7 cellular contexts compared by ENCODE assay signal in genomic region chr16:29113446-29113845, GRCh38.
DNase-seq lines count a peak whose midpoint lies in the region; ATAC-seq and TF ChIP-seq lines count a peak whose summit lies in the region.
"Not testable (repeated sequence)": the region's sequence is repeated elsewhere in the genome, so short reads cannot be mapped to it uniquely, and the experiment has no call there.

No MANE protein-coding gene starts in this region.

- H3K4me1 Mint-ChIP-seq in CD8-positive, alpha-beta T cell (ENCODE audit: low read depth) = peaks cover 45% of the 10 kb centered on the region
- H3K4me1 Mint-ChIP-seq in T-helper 2 cell treated with Interferon-gamma antibody and Interleukin-4, amounts not matched to agents 5 μg/mL and 100 μg/mL, for 36 hours (ENCODE audit: low read depth) = peaks cover 36% of the 10 kb centered on the region
- H3K4me1 Mint-ChIP-seq in activated CD8-positive, alpha-beta T cell treated with anti-CD3 and anti-CD28 coated beads, Interleukin-2, amount 10 ng/mL, durations not matched to agents 7 days and 5 days (ENCODE audit: low read depth) = peaks cover 56% of the 10 kb centered on the region
- H3K4me1 Mint-ChIP-seq in activated naive CD8-positive, alpha-beta T cell (ENCODE audit: low read depth) = peaks cover 33% of the 10 kb centered on the region
- H3K4me1 Mint-ChIP-seq in effector memory CD8-positive, alpha-beta T cell (ENCODE audit: low read depth in 2 of 2) = peaks cover 46 to 53% of the 10 kb centered on the region in 2 donors
- H3K4me1 Mint-ChIP-seq in naive thymus-derived CD8-positive, alpha-beta T cell = peaks cover 10 to 76% (median 26%) of the 10 kb centered on the region in 4 donors

- H3K27me3 Mint-ChIP-seq in CD8-positive, alpha-beta T cell (ENCODE audit: low read depth); T-helper 2 cell treated with Interferon-gamma antibody and Interleukin-4, amounts not matched to agents 5 μg/mL and 100 μg/mL, for 36 hours (ENCODE audit: low read depth); activated CD8-positive, alpha-beta T cell treated with anti-CD3 and anti-CD28 coated beads, Interleukin-2, amount 10 ng/mL, durations not matched to agents 7 days and 5 days (ENCODE audit: low read depth); activated naive CD8-positive, alpha-beta T cell; effector memory CD8-positive, alpha-beta T cell; naive thymus-derived CD8-positive, alpha-beta T cell: not testable (repeated sequence)

- H3K9me3 ChIP-seq in CD8-positive, alpha-beta T cell (ENCODE audit: low read length) = not testable (repeated sequence)

- intact Hi-C loops in CD8-positive, alpha-beta T cell (cut with DNase I, micrococcal nuclease) = not testable (repeated sequence)

- CTCF ChIA-PET in CD8-positive, alpha-beta T cell (lab: Charles Lee); activated CD8-positive, alpha-beta T cell treated with anti-CD3 and anti-CD28 coated beads, Interleukin-2, amount 10 ng/mL, durations not matched to agents 7 days and 5 days (lab: Charles Lee): not testable (repeated sequence)

- H3K36me3 ChIP-seq in CD8-positive, alpha-beta T cell (ENCODE audit: insufficient read depth, low read length) = not testable (repeated sequence)

- H3K4me3 Mint-ChIP-seq in CD8-positive, alpha-beta T cell; T-helper 2 cell treated with Interferon-gamma antibody and Interleukin-4, amounts not matched to agents 5 μg/mL and 100 μg/mL, for 36 hours; activated CD8-positive, alpha-beta T cell treated with anti-CD3 and anti-CD28 coated beads, Interleukin-2, amount 10 ng/mL, durations not matched to agents 7 days and 5 days; activated naive CD8-positive, alpha-beta T cell: not testable (repeated sequence)
- peak overlapping the region; percentile 27 to 48 for H3K4me3 Mint-ChIP-seq in effector memory CD8-positive, alpha-beta T cell
- H3K4me3 Mint-ChIP-seq in naive thymus-derived CD8-positive, alpha-beta T cell = peak overlapping the region in 1 of 10 donors; percentile 56

- H3K4me1 ChIP-seq in CD8-positive, alpha-beta T cell (ENCODE audit: insufficient read depth, low read length) = peaks cover 31% of the 10 kb centered on the region

- not testable (repeated sequence) for ATAC-seq in CD8-positive, alpha-beta T cell; activated CD8-positive, alpha-beta T cell treated with anti-CD3 and anti-CD28 coated beads, Interleukin-2, amount 10 ng/mL, durations not matched to agents 7 days and 5 days; effector memory CD8-positive, alpha-beta T cell (replicated peaks)
- ATAC-seq in naive thymus-derived CD8-positive, alpha-beta T cell = peak in 1 of 2 donors; percentile 21
- ATAC-seq in stimulated activated naive CD8-positive, alpha-beta T cell treated with anti-CD3 and anti-CD28 coated beads, Interleukin-15, Interleukin-2, amounts not matched to agents 100 U/mL and 50 U/mL, for 24 hours = peak; percentile 44

- POLR2A ChIA-PET in CD8-positive, alpha-beta T cell (lab: Charles Lee); activated CD8-positive, alpha-beta T cell treated with anti-CD3 and anti-CD28 coated beads, Interleukin-2, amount 10 ng/mL, durations not matched to agents 7 days and 5 days (lab: Charles Lee); naive thymus-derived CD8-positive, alpha-beta T cell (lab: Charles Lee): not testable (repeated sequence)

- not testable (repeated sequence) for H3K27ac ChIP-seq in CD8-positive, alpha-beta T cell (ENCODE audit: low read depth, low read length)

- H3K27me3 ChIP-seq in CD8-positive, alpha-beta T cell (ENCODE audit: insufficient read depth, low read length) = not testable (repeated sequence)

- DNase-seq in CD8-positive, alpha-beta T cell; T-helper 2 cell treated with Interferon-gamma antibody and Interleukin-4, amounts not matched to agents 5 μg/mL and 100 μg/mL, for 36 hours (ENCODE audit: low spot score); effector memory CD8-positive, alpha-beta T cell; naive thymus-derived CD8-positive, alpha-beta T cell; stimulated activated naive CD8-positive, alpha-beta T cell treated with anti-CD3 and anti-CD28 coated beads, Interleukin-15, Interleukin-2, amounts not matched to agents 100 U/mL and 50 U/mL, for 24 hours: not testable (repeated sequence)
- peak; percentile 35 for DNase-seq in activated CD8-positive, alpha-beta T cell treated with anti-CD3 and anti-CD28 coated beads, Interleukin-2, amount 10 ng/mL, durations not matched to agents 7 days and 5 days

- TF ChIP-seq CTCF in CD8-positive, alpha-beta T cell (IDR thresholded peaks at IDR 0.05) = not testable (repeated sequence)

- H3K4me3 ChIP-seq in CD8-positive, alpha-beta T cell (ENCODE audit: low read depth, low read length) = not testable (repeated sequence)

- H3K36me3 Mint-ChIP-seq in CD8-positive, alpha-beta T cell = peaks cover 54% of the 10 kb centered on the region
- H3K36me3 Mint-ChIP-seq in T-helper 2 cell treated with Interferon-gamma antibody and Interleukin-4, amounts not matched to agents 5 μg/mL and 100 μg/mL, for 36 hours (ENCODE audit: low read depth) = peaks cover 48% of the 10 kb centered on the region
- peaks cover 26% of the 10 kb centered on the region for H3K36me3 Mint-ChIP-seq in activated CD8-positive, alpha-beta T cell treated with anti-CD3 and anti-CD28 coated beads, Interleukin-2, amount 10 ng/mL, durations not matched to agents 7 days and 5 days (ENCODE audit: low read depth)
- not testable (repeated sequence) for H3K36me3 Mint-ChIP-seq in activated naive CD8-positive, alpha-beta T cell
- peaks cover 16% of the 10 kb centered on the region for H3K36me3 Mint-ChIP-seq in effector memory CD8-positive, alpha-beta T cell (ENCODE audit: insufficient read depth)
- H3K36me3 Mint-ChIP-seq in naive thymus-derived CD8-positive, alpha-beta T cell = peaks cover 0 to 55% (median 12%) of the 10 kb centered on the region in 3 donors

- H3K27ac Mint-ChIP-seq in CD8-positive, alpha-beta T cell = peak overlapping the region; percentile 77
- peak overlapping the region; percentile 76 for H3K27ac Mint-ChIP-seq in T-helper 2 cell treated with Interferon-gamma antibody and Interleukin-4, amounts not matched to agents 5 μg/mL and 100 μg/mL, for 36 hours
- peak overlapping the region; percentile 70 for H3K27ac Mint-ChIP-seq in activated CD8-positive, alpha-beta T cell treated with anti-CD3 and anti-CD28 coated beads, Interleukin-2, amount 10 ng/mL, durations not matched to agents 7 days and 5 days
- H3K27ac Mint-ChIP-seq in activated naive CD8-positive, alpha-beta T cell = peak overlapping the region; percentile 34
- peak overlapping the region; percentile 95 to 97 for H3K27ac Mint-ChIP-seq in effector memory CD8-positive, alpha-beta T cell
- peak overlapping the region; percentile 21 to 91 (median 82) for H3K27ac Mint-ChIP-seq in naive thymus-derived CD8-positive, alpha-beta T cell

- H3K9me3 Mint-ChIP-seq in CD8-positive, alpha-beta T cell; T-helper 2 cell treated with Interferon-gamma antibody and Interleukin-4, amounts not matched to agents 5 μg/mL and 100 μg/mL, for 36 hours; activated CD8-positive, alpha-beta T cell treated with anti-CD3 and anti-CD28 coated beads, Interleukin-2, amount 10 ng/mL, durations not matched to agents 7 days and 5 days (ENCODE audit: insufficient read depth); activated naive CD8-positive, alpha-beta T cell (ENCODE audit: low read depth); effector memory CD8-positive, alpha-beta T cell; naive thymus-derived CD8-positive, alpha-beta T cell: not testable (repeated sequence)

Comparison
In these comparisons a context has a peak if more than half of its experiments do, and no peak if none do; other contexts are left out.
1. H3K27ac Mint-ChIP-seq: peak in every context shown above with its lines; median percentile 96 in effector memory CD8-positive, alpha-beta T cell; 82 in naive thymus-derived CD8-positive, alpha-beta T cell; 77 in CD8-positive, alpha-beta T cell; 76 in T-helper 2 cell treated with Interferon-gamma antibody and Interleukin-4, amounts not matched to agents 5 μg/mL and 100 μg/mL, for 36 hours; 70 in activated CD8-positive, alpha-beta T cell treated with anti-CD3 and anti-CD28 coated beads, Interleukin-2, amount 10 ng/mL, durations not matched to agents 7 days and 5 days; 34 in activated naive CD8-positive, alpha-beta T cell.